Comparison of ENCODE assay signal across 27 cellular contexts in the genomic region with DNA sequence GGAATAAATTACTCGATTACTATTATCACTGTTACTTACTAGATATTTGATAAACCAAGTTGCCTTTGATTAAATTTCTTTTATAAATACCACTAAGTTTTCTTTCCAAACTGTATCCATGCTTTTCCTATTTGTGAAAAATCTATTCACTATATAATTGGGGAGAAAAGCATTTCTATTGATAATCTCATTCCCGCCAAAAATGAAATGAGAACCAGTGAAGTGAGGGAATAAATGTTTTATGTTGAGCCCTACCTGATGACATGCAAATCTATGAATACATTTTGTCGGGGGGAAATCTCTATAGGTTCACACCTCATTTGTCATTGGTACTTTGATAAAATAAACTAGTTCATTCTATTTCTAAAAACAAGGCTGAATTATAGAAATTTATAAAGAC.
"Had no signal": no experiment of that assay in that cellular context is flagged by ENCODE, and none has a peak within 500 bp of the region (broad histone marks: within the 10 kb centered on the region; RNA-seq: fewer than 3 reads in every experiment).

No MANE protein-coding gene starts in this region.

- H3K4me3 ChIP-seq: colonic mucosa, coronary artery, dorsolateral prefrontal cortex, esophagus muscularis mucosa, esophagus squamous epithelium, gastrocnemius medialis, gastroesophageal sphincter, heart left ventricle, heart right ventricle had no signal

- ATAC-seq: effector memory CD8-positive, alpha-beta T cell; esophagus mucosa; foreskin keratinocyte; gastrocnemius medialis; gastroesophageal sphincter; heart left ventricle; heart right ventricle had no signal

- H3K9me3 ChIP-seq: colonic mucosa, esophagus muscularis mucosa, esophagus squamous epithelium, gastrocnemius medialis, gastroesophageal sphincter, heart left ventricle, heart right ventricle had no signal

- H3K36me3 ChIP-seq: colonic mucosa, esophagus muscularis mucosa, esophagus squamous epithelium, gastrocnemius medialis, gastroesophageal sphincter, heart left ventricle had no signal

- H3K27me3 ChIP-seq: colonic mucosa, dorsolateral prefrontal cortex, esophagus muscularis mucosa, esophagus squamous epithelium, foreskin keratinocyte, gastrocnemius medialis, gastroesophageal sphincter, heart left ventricle, heart right ventricle had no signal

- DNase-seq: colonic mucosa; cortex of kidney; dermis blood vessel endothelial cell; dorsolateral prefrontal cortex; effector CD4-positive, alpha-beta T cell; effector CD8-positive, alpha-beta T cell; effector memory CD4-positive, alpha-beta T cell; effector memory CD8-positive, alpha-beta T cell; endodermal cell; esophagus squamous epithelium; foreskin fibroblast; foreskin keratinocyte; foreskin melanocyte; gastrocnemius medialis; glutamatergic neuron; head of caudate nucleus; heart left ventricle; heart right ventricle had no signal

- H3K4me1 ChIP-seq: colonic mucosa, esophagus muscularis mucosa, esophagus squamous epithelium, gastrocnemius medialis, gastroesophageal sphincter, heart left ventricle, heart right ventricle had no signal

- FAIRE-seq: colon, endometrium, endothelial cell of umbilical vein, frontal cortex had no signal

- H3K27ac ChIP-seq: colonic mucosa, coronary artery, dorsolateral prefrontal cortex, epithelial cell of prostate, esophagus muscularis mucosa, esophagus squamous epithelium, foreskin keratinocyte, gastrocnemius medialis, gastroesophageal sphincter, heart left ventricle, heart right ventricle had no signal
